8 cellular contexts compared by ENCODE assay signal in genomic region chr10:89352039-89352597, GRCh38. TPM values are rescaled to one million over a fixed set of nuclear protein-coding genes. Genes with fewer than 3 reads are reported as not detected.
DNase-seq lines count a peak whose midpoint lies in the region; ATAC-seq and TF ChIP-seq lines count a peak whose summit lies in the region.

No MANE protein-coding gene starts in this region.

- peaks cover 30% of the 10 kb centered on the region for H3K4me1 ChIP-seq in fibroblast of lung (ENCODE audit: control insufficient read depth, extremely low read depth, insufficient read depth, low read length)
- H3K4me1 ChIP-seq in prostate gland (replicated peaks): no peaks in the 10 kb centered on the region

- H3K27me3 ChIP-seq in fibroblast of lung (ENCODE audit: control insufficient read depth, insufficient read depth, low read length) (no peaks in the 10 kb centered on the region), prostate gland (replicated peaks; ENCODE audit: insufficient read depth) (no peaks in the 10 kb centered on the region)

- H3K4me3 ChIP-seq in fibroblast of lung (replicated peaks in 1 of 4; ENCODE audit: control extremely low read depth in 1 of 4, insufficient read depth in 1 of 4, low read depth in 3 of 4, low read length in 4 of 4) (peak overlapping the region in 1 of 4 experiments; percentile 24), prostate gland (no peak overlapping the region)

- H2AFZ ChIP-seq in fibroblast of lung (ENCODE audit: low read length): no peak overlapping the region

- H3K79me2 ChIP-seq in fibroblast of lung (ENCODE audit: control insufficient read depth, insufficient read depth, low read length): no peaks in the 10 kb centered on the region

- H3K9me3 ChIP-seq in fibroblast of lung (ENCODE audit: control insufficient read depth, insufficient read depth, low read depth, low read length) (no peaks in the 10 kb centered on the region), prostate gland (no peaks in the 10 kb centered on the region)

- H3K27ac ChIP-seq in fibroblast of lung (ENCODE audit: insufficient read depth, low read length) (peak overlapping the region; percentile 89), prostate gland (peak overlapping the region; percentile 59 to 63)

- peak; percentile 46 for ATAC-seq in GM19438 (IDR thresholded peaks at IDR 0.05; ENCODE audit: low read depth, unreplicated experiment)
- ATAC-seq in GM19467 (IDR thresholded peaks at IDR 0.05; ENCODE audit: unreplicated experiment): no peak

- TF ChIP-seq CTCF in fibroblast of lung (conservative IDR thresholded peaks at IDR 0.05 in 1 of 2, IDR thresholded peaks at IDR 0.05 in 1 of 2; ENCODE audit: low read depth in 1 of 2, low read length in 2 of 2) (no peak), prostate gland (IDR thresholded peaks at IDR 0.05) (no peak)

- DNase-seq in OCI-M1 (lab: John Stamatoyannopoulos, UW) (peak; percentile 53), fibroblast of lung (ENCODE audit: low read depth in 2 of 2) (peak; percentile 98 to 99), prostate gland (ENCODE audit: low spot score) (no peak), NCI-H146 treated with DMSO at 0.1 percent for 48 hours (lab: John Stamatoyannopoulos, UW; ENCODE audit: unreplicated experiment) (no peak), NCI-H128 (lab: John Stamatoyannopoulos, UW; ENCODE audit: unreplicated experiment) (no peak)
- no peak for DNase-seq in activated CD4-positive, alpha-beta T cell treated with anti-CD3 and anti-CD28 coated beads, Interleukin-2, amount 50 U/mL, for 4 hours

- no peak overlapping the region for H3K9ac ChIP-seq in fibroblast of lung (ENCODE audit: insufficient read depth, low read length)

- H3K36me3 ChIP-seq in fibroblast of lung (ENCODE audit: control insufficient read depth, insufficient read depth, low read length) (no peaks in the 10 kb centered on the region), prostate gland (no peaks in the 10 kb centered on the region)

- H4K20me1 ChIP-seq in fibroblast of lung (ENCODE audit: control insufficient read depth, extremely low read depth, insufficient read depth, low read length): no peaks in the 10 kb centered on the region

- no peak for TF ChIP-seq POLR2A in prostate gland (IDR thresholded peaks at IDR 0.05)

- intact Hi-C loops in prostate gland (cut with DNase I): no loop called here

- H3K4me2 ChIP-seq in fibroblast of lung (ENCODE audit: extremely low read depth, insufficient read depth, low read length): no peak overlapping the region

- WGBS in prostate gland: 43% methylated on average over 6 of the region's 6 CpGs

RNA-seq across cellular contexts. Expression of gene IFIT3, which starts 24.3 kb away (rescaled TPM):
- total RNA-seq in fibroblast of lung (23.6 and 33.5 TPM in 2 replicates), prostate gland (1 to 10 TPM; 6.4 to 9.5 TPM)
- polyA plus RNA-seq in fibroblast of lung: 30.5 and 62.9 TPM in 2 replicates
- 21.6 and 39.1 TPM in 2 replicates for polyA plus RNA-seq in fibroblast of lung (2012)
- polyA minus RNA-seq in fibroblast of lung (ENCODE audit: low replicate concordance): 2.1 and 3.5 TPM in 2 replicates

RNA-seq across cellular contexts. Expression of gene IFIT1B, which starts 25.7 kb away (rescaled TPM):
- total RNA-seq in fibroblast of lung (under 0.01 TPM in 1 of 2 replicates, not detected in the other), prostate gland (not detected)
- not detected in 2 replicates for polyA plus RNA-seq in fibroblast of lung
- not detected in 2 replicates for polyA plus RNA-seq in fibroblast of lung (2012)
- not detected in 2 replicates for polyA minus RNA-seq in fibroblast of lung (ENCODE audit: low replicate concordance)

RNA-seq across cellular contexts. Expression of gene IFIT1, which starts 40.3 kb away (rescaled TPM):
- 21.8 and 25.8 TPM in 2 replicates for total RNA-seq in fibroblast of lung
- polyA plus RNA-seq in fibroblast of lung: 12.8 and 71.4 TPM in 2 replicates
- 10.2 and 43.5 TPM in 2 replicates for polyA plus RNA-seq in fibroblast of lung (2012)
- polyA minus RNA-seq in fibroblast of lung (ENCODE audit: low replicate concordance): 2.6 and 2.9 TPM in 2 replicates
- 10 to 100 TPM in 1 of 2 donors, 1 to 10 TPM in 1; 7.6 to 17.4 TPM for total RNA-seq in prostate gland

RNA-seq across cellular contexts. Expression of gene IFIT2, which starts 50.3 kb away (rescaled TPM):
- 11.6 and 21.6 TPM in 2 replicates for total RNA-seq in fibroblast of lung
- polyA plus RNA-seq in fibroblast of lung: 5.4 and 12.1 TPM in 2 replicates
- 4.4 and 11.1 TPM in 2 replicates for polyA plus RNA-seq in fibroblast of lung (2012)
- polyA minus RNA-seq in fibroblast of lung (ENCODE audit: low replicate concordance): 0.93 and 1.6 TPM in 2 replicates
- total RNA-seq in prostate gland: 1 to 10 TPM; 4.1 TPM

Comparison
In these comparisons a context has a peak if more than half of its experiments do, and no peak if none do; other contexts are left out.
1. DNase-seq: peak in OCI-M1 (single experiment) and fibroblast of lung (2 of 2); none in prostate gland (single experiment), NCI-H146 treated with DMSO at 0.1 percent for 48 hours (single experiment), NCI-H128 (single experiment) and activated CD4-positive, alpha-beta T cell treated with anti-CD3 and anti-CD28 coated beads, Interleukin-2, amount 50 U/mL, for 4 hours (0 of 2).